ENCODE assay signal across 22 cellular contexts in genomic region chr19:38592940-38593339, GRCh38. TPM values are rescaled to one million over a fixed set of nuclear protein-coding genes. Genes with fewer than 3 reads are reported as not detected.
"Had no signal": no experiment of that assay in that cellular context is flagged by ENCODE, and none has a peak within 500 bp of the region (broad histone marks: within the 10 kb centered on the region; RNA-seq: fewer than 3 reads in every experiment).

No MANE protein-coding gene starts in this region.

- H3K27ac Mint-ChIP-seq: activated naive CD4-positive, alpha-beta T cell treated with anti-CD3 and anti-CD28 coated beads for 36 hours; activated naive CD8-positive, alpha-beta T cell treated with anti-CD3 and anti-CD28 coated beads, Interleukin-2, amount 50 U/mL, for 24 hours; activated T-helper 17 cell treated with anti-CD3 and anti-CD28 coated beads, Interleukin-2, amount 50 U/mL, for 72 hours; natural killer cell treated with Interleukin-12 subunit alpha and Interleukin-12 subunit beta and Interleukin-15 and Interleukin-18, amount 100 ng/mL, for 72 hours; stimulated activated naive CD8-positive, alpha-beta T cell treated with anti-CD3 and anti-CD28 coated beads, Interleukin-15, Interleukin-2, amounts not matched to agents 100 ng/mL and 50 ng/mL, for 24 hours; T-cell had no signal

- H3K9me3 ChIP-seq: prostate gland, suprapubic skin, upper lobe of left lung had no signal

- H3K4me2 ChIP-seq: smooth muscle cell had no signal

- H3K4me1 ChIP-seq: prostate gland had no signal

- H3K27ac ChIP-seq: dorsolateral prefrontal cortex, prostate gland, suprapubic skin, upper lobe of left lung had no signal

- H3K27me3 ChIP-seq: suprapubic skin, upper lobe of left lung had no signal

- H3K36me3 ChIP-seq: prostate gland, suprapubic skin, upper lobe of left lung had no signal

- H3K4me1 Mint-ChIP-seq: activated naive CD8-positive, alpha-beta T cell treated with anti-CD3 and anti-CD28 coated beads, Interleukin-2, amount 50 U/mL, for 24 hours had no signal

- FAIRE-seq: astrocyte had no signal

- H3K27me3 Mint-ChIP-seq: activated naive CD8-positive, alpha-beta T cell treated with anti-CD3 and anti-CD28 coated beads, Interleukin-2, amount 50 U/mL, for 24 hours; activated T-helper 17 cell treated with anti-CD3 and anti-CD28 coated beads, Interleukin-2, amount 50 U/mL, for 72 hours; natural killer cell treated with Interleukin-12 subunit alpha and Interleukin-12 subunit beta and Interleukin-15 and Interleukin-18, amount 100 ng/mL, for 72 hours; stimulated activated naive CD8-positive, alpha-beta T cell treated with anti-CD3 and anti-CD28 coated beads, Interleukin-15, Interleukin-2, amounts not matched to agents 100 ng/mL and 50 ng/mL, for 24 hours; T-cell had no signal

- DNase-seq: activated CD4-positive, CD25-positive, alpha-beta regulatory T cell treated with anti-CD3 and anti-CD28 coated beads, Interleukin-2, amount 50 U/mL, for 72 hours; activated naive CD4-positive, alpha-beta T cell treated with anti-CD3 and anti-CD28 coated beads for 36 hours; activated naive CD8-positive, alpha-beta T cell treated with anti-CD3 and anti-CD28 coated beads, Interleukin-2, amount 50 U/mL, for 24 hours; activated T-cell treated with anti-CD3 and anti-CD28 coated beads for 4 hours; dorsolateral prefrontal cortex; hippocampal formation; kidney glomerular epithelial cell; mesenchymal stem cell; occipital lobe; right cardiac atrium; T-cell; T-helper 9 cell; upper lobe of left lung had no signal

- H3K4me3 ChIP-seq: dorsolateral prefrontal cortex, prostate gland, smooth muscle cell, suprapubic skin, upper lobe of left lung had no signal

- ATAC-seq: activated naive CD8-positive, alpha-beta T cell treated with anti-CD3 and anti-CD28 coated beads, Interleukin-2, amount 50 U/mL, for 24 hours; activated T-helper 17 cell treated with anti-CD3 and anti-CD28 coated beads, Interleukin-2, amount 50 U/mL, for 72 hours; esophagus mucosa; natural killer cell treated with Interleukin-12 subunit alpha and Interleukin-12 subunit beta and Interleukin-15 and Interleukin-18, amount 100 ng/mL, for 72 hours; right cardiac atrium; T-cell had no signal

- H3K9me3 Mint-ChIP-seq: activated naive CD4-positive, alpha-beta T cell treated with anti-CD3 and anti-CD28 coated beads for 36 hours; activated naive CD8-positive, alpha-beta T cell treated with anti-CD3 and anti-CD28 coated beads, Interleukin-2, amount 50 U/mL, for 24 hours; activated T-helper 17 cell treated with anti-CD3 and anti-CD28 coated beads, Interleukin-2, amount 50 U/mL, for 72 hours; natural killer cell treated with Interleukin-12 subunit alpha and Interleukin-12 subunit beta and Interleukin-15 and Interleukin-18, amount 100 ng/mL, for 72 hours; stimulated activated naive CD8-positive, alpha-beta T cell treated with anti-CD3 and anti-CD28 coated beads, Interleukin-15, Interleukin-2, amounts not matched to agents 100 ng/mL and 50 ng/mL, for 24 hours; T-cell had no signal

- H3K4me3 Mint-ChIP-seq: activated naive CD4-positive, alpha-beta T cell treated with anti-CD3 and anti-CD28 coated beads for 36 hours; activated naive CD8-positive, alpha-beta T cell treated with anti-CD3 and anti-CD28 coated beads, Interleukin-2, amount 50 U/mL, for 24 hours; activated T-helper 17 cell treated with anti-CD3 and anti-CD28 coated beads, Interleukin-2, amount 50 U/mL, for 72 hours; natural killer cell treated with Interleukin-12 subunit alpha and Interleukin-12 subunit beta and Interleukin-15 and Interleukin-18, amount 100 ng/mL, for 72 hours; stimulated activated naive CD8-positive, alpha-beta T cell treated with anti-CD3 and anti-CD28 coated beads, Interleukin-15, Interleukin-2, amounts not matched to agents 100 ng/mL and 50 ng/mL, for 24 hours; T-cell had no signal

RNA-seq across cellular contexts. Expression of gene MAP4K1, which starts 24.8 kb away (rescaled TPM):
- total RNA-seq: fibroblast of villous mesenchyme had no signal
